Comparison of ENCODE assay signal across 10 cellular contexts in genomic region chr2:28507806-28508764, GRCh38. TPM values are rescaled to one million over a fixed set of nuclear protein-coding genes. Genes with fewer than 3 reads are reported as not detected.
DNase-seq lines count a peak whose midpoint lies in the region; ATAC-seq, FAIRE-seq and TF ChIP-seq lines count a peak whose summit lies in the region.
"Had no signal": no experiment of that assay in that cellular context is flagged by ENCODE, and none has a peak within 500 bp of the region (broad histone marks: within the 10 kb centered on the region; RNA-seq: fewer than 3 reads in every experiment).

No MANE protein-coding gene starts in this region.

- no peak for TF ChIP-seq POLR2A in K562 (conservative IDR thresholded peaks at IDR 0.05)

- H3K79me2 ChIP-seq in K562 (ENCODE audit: control insufficient read depth, insufficient read depth, low read length): no peaks in the 10 kb centered on the region

- H3K36me3 ChIP-seq in K562 (ENCODE audit: control insufficient read depth, insufficient read depth, low read length): no peaks in the 10 kb centered on the region

- no peak for TF ChIP-seq RAD21 in K562 (CRISPR knock-in tag; conservative IDR thresholded peaks at IDR 0.05 in 1 of 2, IDR thresholded peaks at IDR 0.05 in 1 of 2)

- H3K4me3 ChIP-seq in K562: no peak overlapping the region

- H3K9me3 Mint-ChIP-seq in nephron progenitor cell: peaks cover 31% of the 10 kb centered on the region

- peak; percentile 91 for ATAC-seq in K562
- ATAC-seq in GM19452 (IDR thresholded peaks at IDR 0.05; ENCODE audit: unreplicated experiment): no peak
- no peak for ATAC-seq in GM19463 (IDR thresholded peaks at IDR 0.05; ENCODE audit: unreplicated experiment)

- in situ Hi-C loops in K562 (cut with MboI): no loop called here

- peaks cover 6 to 7% of the 10 kb centered on the region in 2 experiments for H3K27me3 ChIP-seq in K562 (ENCODE audit: control insufficient read depth in 2 of 2, insufficient read depth in 2 of 2, low read length in 2 of 2)

- H3K4me2 ChIP-seq in K562 (ENCODE audit: insufficient read depth, low read length): no peak overlapping the region; the same call in 1 of the 2 replicates

- WGBS in K562 (ENCODE audit: insufficient coverage, low coverage, missing lambda C conversion rate): 0% methylated on average over 6 of the region's 6 CpGs

- no peak for TF ChIP-seq EP300 in K562 (IDR thresholded peaks at IDR 0.05; ENCODE audit: low read length)

- H3K9ac ChIP-seq in K562 (ENCODE audit: insufficient read depth in 1 of 2, low read depth in 2 of 2, low read length in 2 of 2): no peak overlapping the region

- H3K27me3 Mint-ChIP-seq in nephron progenitor cell (ENCODE audit: low read depth, poor library complexity): peaks cover 12% of the 10 kb centered on the region

- H3K9me3 ChIP-seq in K562 (replicated peaks; ENCODE audit: control insufficient read depth, insufficient read depth, low read depth, low read length): no peaks in the 10 kb centered on the region

- BruUV-seq in K562 (replicated peaks; lab: Mats Ljungman, UMichigan): no TSS peak

- H3K9me1 ChIP-seq in K562 (ENCODE audit: control insufficient read depth, insufficient read depth, low read length): no peaks in the 10 kb centered on the region

- no peak overlapping the region for H2AFZ ChIP-seq in K562 (ENCODE audit: low read depth, low read length)

- TF ChIP-seq CTCF in K562 (IDR thresholded peaks at IDR 0.05 in 2 of 3, conservative IDR thresholded peaks at IDR 0.05 in 1 of 3; ENCODE audit: insufficient read depth in 2 of 3, low read depth in 1 of 3, low read length in 3 of 3) (no peak), nephron progenitor cell (IDR thresholded peaks at IDR 0.05) (no peak)

- peaks cover 37% of the 10 kb centered on the region for H3K4me1 Mint-ChIP-seq in nephron progenitor cell
- H3K4me1 Mint-ChIP-seq: naive B cell had no signal

- H3K4me3 Mint-ChIP-seq in nephron progenitor cell: no peak overlapping the region
- H3K4me3 Mint-ChIP-seq: naive B cell had no signal

- POLR2A ChIA-PET in K562 (lab: Yijun Ruan, JAX): interaction anchor here (0.5 kb wide), 1 partner anchor 239 kb away, joined by 3 read pairs; no protein-coding TSS in a partner anchor

- peaks cover 0 to 5% of the 10 kb centered on the region in 2 experiments; a peak in 2 of 5 replicates for H3K4me1 ChIP-seq in K562 (replicated peaks in 1 of 2; ENCODE audit: control insufficient read depth in 2 of 2, insufficient read depth in 2 of 2, low read length in 2 of 2)

- no peak overlapping the region for H3K27ac ChIP-seq in K562 (ENCODE audit: extremely low read depth, low read depth, low read length)

- H3K36me3 Mint-ChIP-seq in nephron progenitor cell (ENCODE audit: low read depth): peaks cover 12% of the 10 kb centered on the region

- H3K27ac Mint-ChIP-seq in nephron progenitor cell: no peak overlapping the region

- peak; percentile 35 for FAIRE-seq in K562 (lab: Jason Lieb, UNC)

- 0 out of 2 replicates have a peak, but pooled peaks cover 3% of the 10 kb centered on the region for H4K20me1 ChIP-seq in K562 (replicated peaks; ENCODE audit: control insufficient read depth, insufficient read depth, low read length)

- DNase-seq in Daoy (ENCODE audit: low read depth) (peak; percentile 61), NCI-H226 (peak; percentile 52), K562 (ENCODE audit: extremely low read depth in 1 of 4, low spot score in 3 of 4) (peak; percentile 31 to 61 (median 48)), renal cortical epithelial cell (ENCODE audit: low read depth) (peak; percentile 98), nephron progenitor cell (no peak), COR-L47 (lab: John Stamatoyannopoulos, UW) (no peak)
- DNase-seq: naive B cell, NCI-H446 had no signal

- CTCF ChIA-PET in K562 (lab: Yijun Ruan, JAX; ENCODE audit: low intra/inter-chr PET ratio): interaction anchor here (0.6 kb wide), 1 partner anchor 58 kb away, joined by 3 read pairs; no protein-coding TSS in a partner anchor

- intact Hi-C loops in K562 (cut with micrococcal nuclease): no loop called here

TF ChIP-seq in K562, 482 proteins besides CTCF, POLR2A, EP300 and RAD21 (continues in another document):
- TF ChIP-seq MEIS2 (IDR thresholded peaks at IDR 0.05; ENCODE audit: partially characterized antibody) (peak; percentile 44), ATF7 (IDR thresholded peaks at IDR 0.05) (0 out of 2 replicates have a peak, but pooled peaks have one; percentile 39), TEAD4 (IDR thresholded peaks at IDR 0.05; ENCODE audit: low read length) (peak; percentile 34; the same call in 1 of the 2 replicates), TEAD4 (CRISPR knock-in tag; IDR thresholded peaks at IDR 0.05; ENCODE audit: borderline replicate concordance) (no peak), JUND (IDR thresholded peaks at IDR 0.05; ENCODE audit: borderline replicate concordance, low read depth, low read length) (peak; percentile 70), JUND (tag; IDR thresholded peaks at IDR 0.05; ENCODE audit: borderline replicate concordance, low read depth, low read length) (peak; percentile 92; the same call in 2 of the 3 replicates), C11orf30 (IDR thresholded peaks at IDR 0.05; ENCODE audit: low read depth) (peak; percentile 65), TOE1 (IDR thresholded peaks at IDR 0.05; ENCODE audit: borderline replicate concordance) (peak; percentile 64; the same call in 1 of the 2 replicates), TOE1 (CRISPR knock-in tag; IDR thresholded peaks at IDR 0.05; ENCODE audit: borderline replicate concordance, low read depth) (no peak), ZNF316 (IDR thresholded peaks at IDR 0.05) (peak; percentile 70), KDM1A (IDR thresholded peaks at IDR 0.05) (peak; percentile 41 to 55; a peak in 2 of 4 replicates), ZKSCAN8 (CRISPR knock-in tag; IDR thresholded peaks at IDR 0.05) (no peak), RAD51 (IDR thresholded peaks at IDR 0.05; ENCODE audit: borderline replicate concordance, low read depth) (peak; percentile 54; the same call in 1 of the 2 replicates), ESRRB (CRISPR knock-in tag; IDR thresholded peaks at IDR 0.05; ENCODE audit: borderline replicate concordance) (no peak), TARDBP (IDR thresholded peaks at IDR 0.05) (no peak), CBFA2T3 (IDR thresholded peaks at IDR 0.05) (peak; percentile 81), JUN (IDR thresholded peaks at IDR 0.05; ENCODE audit: borderline replicate concordance, low read depth, low read length) (peak; percentile 71), JUN (CRISPR knock-in tag; IDR thresholded peaks at IDR 0.05; ENCODE audit: borderline replicate concordance) (no peak), ZBTB26 (CRISPR knock-in tag; IDR thresholded peaks at IDR 0.05) (no peak), TAL1 (IDR thresholded peaks at IDR 0.05) (peak; percentile 54), KLF16 (IDR thresholded peaks at IDR 0.05) (no peak), MAFG (tag; conservative IDR thresholded peaks at IDR 0.05) (peak; percentile 75), TCF3 (CRISPR knock-in tag; IDR thresholded peaks at IDR 0.05) (peak; percentile 81), CHD2 (IDR thresholded peaks at IDR 0.05; ENCODE audit: low read depth, low read length) (no peak), NRF1 (conservative IDR thresholded peaks at IDR 0.05 in 1 of 2, IDR thresholded peaks at IDR 0.05 in 1 of 2) (peak; percentile 14 to 38; a peak in 2 of 4 replicates)

RNA-seq across cellular contexts. Expression of gene PLB1, which starts 12.2 kb away (rescaled TPM):
- total RNA-seq in Daoy (2014; rRNA removed; shearing (Covaris generic)): 0.83 and 0.86 TPM in 2 replicates
- 0.37 and 0.48 TPM in 2 replicates for total RNA-seq in K562 (2011; cell fraction: chromatin; rRNA removed; ENCODE audit: low replicate concordance)
- 0.33 TPM in 1 of 2 replicates, not detected in the other for total RNA-seq in K562 (2011; cell fraction: nucleolus; rRNA removed)
- 0.07 and 0.38 TPM in 2 replicates for total RNA-seq in K562 (2011; cell fraction: nucleoplasm; rRNA removed)
- 0.09 TPM in 1 of 2 replicates, not detected in the other for total RNA-seq in K562 (2014; rRNA removed)
- total RNA-seq in K562 (2014; rRNA removed; fragmentation: Illumina TruSeq; extraction: Trizol): not detected in 2 replicates
- 0.04 and 0.19 TPM in 2 replicates for total RNA-seq in K562 (2015; rRNA removed; fragmentation: Illumina TruSeq; extraction: Trizol)
- total RNA-seq in K562 (2021): 0.07 TPM in 1 of 2 replicates, not detected in the other
- polyA plus RNA-seq in K562 (2011; rRNA removed): 0.08 and 0.24 TPM in 2 replicates
- polyA plus RNA-seq in K562 (2011; cell fraction: cytosol; rRNA removed): 0.04 and 0.06 TPM in 2 replicates
- 0.28 and 0.35 TPM in 2 replicates for polyA plus RNA-seq in K562 (2011; cell fraction: nucleus; rRNA removed)
- polyA plus RNA-seq in K562 (2012): 0.16 and 0.39 TPM in 2 replicates
- polyA plus RNA-seq in K562 (2014; fragmentation: Illumina TruSeq; extraction: Trizol): 0.03 and 0.11 TPM in 2 replicates
- under 1 TPM in 1 of 2 experiments, not detected in 1; 0.01 TPM for polyA plus RNA-seq in K562 (2014; fragmentation: Nextera tagmentation; extraction: Ambion mirVana)
- 0.07 and 0.09 TPM in 2 replicates for polyA plus RNA-seq in K562 (2014; rRNA removed)
- polyA minus RNA-seq in K562 (2011; rRNA and poly(A)+ RNA removed): 0.06 and 0.11 TPM in 2 replicates
- not detected in 2 replicates for polyA minus RNA-seq in K562 (2011; cell fraction: cytosol; rRNA and poly(A)+ RNA removed)
- 0.11 and 0.40 TPM in 2 replicates for polyA minus RNA-seq in K562 (2011; cell fraction: nucleus; rRNA and poly(A)+ RNA removed)
- total RNA-seq in renal cortical epithelial cell: 1.2 and 2.1 TPM in 2 replicates

Comparison
In these comparisons a context has a peak if more than half of its experiments do, and no peak if none do; other contexts are left out.
1. DNase-seq: peak in Daoy (single experiment), NCI-H226 (single experiment), K562 (4 of 4) and renal cortical epithelial cell (single experiment); none in nephron progenitor cell (single experiment) and COR-L47 (single experiment).